33 cellular contexts compared by ENCODE assay signal in genomic region chr15:101520395-101520794, GRCh38. TPM values are rescaled to one million over a fixed set of nuclear protein-coding genes. Genes with fewer than 3 reads are reported as not detected.
DNase-seq lines count a peak whose midpoint lies in the region; FAIRE-seq and TF ChIP-seq lines count a peak whose summit lies in the region.
"Had no signal": no experiment of that assay in that cellular context is flagged by ENCODE, and none has a peak within 500 bp of the region (broad histone marks: within the 10 kb centered on the region; RNA-seq: fewer than 3 reads in every experiment).

No MANE protein-coding gene starts in this region.

- no peak for TF ChIP-seq CTCF in dorsolateral prefrontal cortex (IDR thresholded peaks at IDR 0.05 in 54 of 56, conservative IDR thresholded peaks at IDR 0.05 in 2 of 56; ENCODE audit: low read depth in 1 of 56, partially characterized antibody in 56 of 56)

- H3K27me3 ChIP-seq in dorsolateral prefrontal cortex (peaks cover 0 to 17% (median 0%) of the 10 kb centered on the region in 45 donors), mucosa of rectum (ENCODE audit: control insufficient read depth in 2 of 2, insufficient read depth in 2 of 2, low read length in 2 of 2) (peaks cover 0 to 2% of the 10 kb centered on the region in 2 donors), small intestine (ENCODE audit: control insufficient read depth in 2 of 2, insufficient read depth in 2 of 2, low read length in 2 of 2) (no peaks in the 10 kb centered on the region), trophoblast cell (ENCODE audit: insufficient read depth, low read length) (no peaks in the 10 kb centered on the region)

- H3K23ac ChIP-seq in trophoblast cell (ENCODE audit: low read length) = no peak overlapping the region

- no peak overlapping the region for H2AFZ ChIP-seq in trophoblast cell (ENCODE audit: insufficient read depth, low read length, poor library complexity)
- H2AFZ ChIP-seq: GM23248 had no signal

- H4K91ac ChIP-seq in trophoblast cell (ENCODE audit: low read depth, low read length) = no peak overlapping the region

- no peak overlapping the region for H2AK5ac ChIP-seq in trophoblast cell (ENCODE audit: low read length)

- H3K18ac ChIP-seq in trophoblast cell (ENCODE audit: low read length) = no peak overlapping the region

- H3K4me1 ChIP-seq in mucosa of rectum (ENCODE audit: control insufficient read depth in 2 of 2, insufficient read depth in 2 of 2, low read length in 2 of 2) (peaks cover 31 to 33% of the 10 kb centered on the region in 2 donors), small intestine (ENCODE audit: control insufficient read depth in 2 of 2, insufficient read depth in 1 of 2, low read depth in 1 of 2, low read length in 1 of 2) (no peaks in the 10 kb centered on the region), trophoblast cell (ENCODE audit: control insufficient read depth in 1 of 2, insufficient read depth in 2 of 2, low read length in 2 of 2) (no peaks in the 10 kb centered on the region)
- H3K4me1 ChIP-seq: lower lobe of right lung, tibial artery had no signal

- H3K4me3 ChIP-seq in dorsolateral prefrontal cortex (peak overlapping the region in 1 of 59 donors; percentile 6), mucosa of rectum (ENCODE audit: low read length in 2 of 2) (no peak overlapping the region), small intestine (ENCODE audit: low read depth in 1 of 2, low read length in 2 of 2) (no peak overlapping the region), trophoblast cell (ENCODE audit: low read depth, low read length) (no peak overlapping the region)
- H3K4me3 ChIP-seq: coronary artery, GM23248, heart left ventricle, lower lobe of right lung, mucosa of descending colon, tibial artery had no signal

- no peak overlapping the region for H2BK5ac ChIP-seq in trophoblast cell (ENCODE audit: low read depth, low read length, poor library complexity)

- H3K9ac ChIP-seq in mucosa of rectum (ENCODE audit: low read depth in 1 of 2, low read length in 2 of 2) (no peak overlapping the region), trophoblast cell (ENCODE audit: low read length) (no peak overlapping the region)
- H3K9ac ChIP-seq: GM23248 had no signal

- H2BK120ac ChIP-seq in trophoblast cell (ENCODE audit: insufficient read depth, low read length, poor library complexity) = no peak overlapping the region

- no peak overlapping the region for H2BK12ac ChIP-seq in trophoblast cell (ENCODE audit: low read length)

- H4K8ac ChIP-seq in trophoblast cell (ENCODE audit: low read depth, low read length) = no peak overlapping the region

- no peak overlapping the region for H3K4ac ChIP-seq in trophoblast cell (ENCODE audit: low read depth, low read length)

- DNase-seq in HuH-7.5 (ENCODE audit: low spot score) = peak; percentile 1
- DNase-seq in dorsolateral prefrontal cortex = peak in 1 of 10 donors; percentile 57
- no peak for DNase-seq in small intestine
- no peak for DNase-seq in trophoblast cell
- DNase-seq in NCI-H510A treated with DMSO at 0.1 percent for 48 hours (lab: John Stamatoyannopoulos, UW) = no peak
- DNase-seq: activated B cell treated with CpG ODN at 0.5 μM for 24 hours; activated CD4-positive, alpha-beta T cell treated with anti-CD3 and anti-CD28 coated beads, Interleukin-2, amount 10 ng/mL, durations not matched to agents 7 days and 5 days; activated gamma-delta T cell; activated naive CD8-positive, alpha-beta T cell treated with anti-CD3 and anti-CD28 coated beads for 36 hours; activated T-cell treated with anti-CD3 and anti-CD28 coated beads, Interleukin-2, amount 50 U/mL, for 24 hours; aorta; COR-L47; erythroblast; GM23248; heart left ventricle; KBM-7; lower lobe of right lung; NCI-H1092 treated with DMSO at 0.1 percent for 48 hours; NCI-H187; NCI-H2171; retina; stimulated activated naive CD8-positive, alpha-beta T cell treated with anti-CD3 and anti-CD28 coated beads, Interleukin-15, amount 100 ng/mL, for 72 hours had no signal

- H3K79me1 ChIP-seq in trophoblast cell (ENCODE audit: low read length) = no peaks in the 10 kb centered on the region

- H3K9me3 ChIP-seq in mucosa of rectum (ENCODE audit: control insufficient read depth in 2 of 2, low read length in 2 of 2) (peaks cover 4 to 8% of the 10 kb centered on the region in 2 donors), small intestine (ENCODE audit: control insufficient read depth, low read depth) (no peaks in the 10 kb centered on the region), trophoblast cell (ENCODE audit: insufficient read depth, low read depth, low read length) (no peaks in the 10 kb centered on the region)

- H3K27ac ChIP-seq in dorsolateral prefrontal cortex = peak overlapping the region in 58 of 59 donors; percentile 76 to 100 (median 94)
- peak overlapping the region; percentile 88 to 93 for H3K27ac ChIP-seq in mucosa of rectum (ENCODE audit: low read depth in 2 of 2, low read length in 2 of 2)
- peak overlapping the region; percentile 99 for H3K27ac ChIP-seq in temporal lobe (ENCODE audit: low read depth, low read length)
- no peak overlapping the region for H3K27ac ChIP-seq in small intestine (ENCODE audit: low read depth in 1 of 2, low read length in 1 of 2)
- no peak overlapping the region for H3K27ac ChIP-seq in trophoblast cell (ENCODE audit: low read depth, low read length)
- H3K27ac ChIP-seq: C4-2B, coronary artery, GM23248, heart left ventricle, lower lobe of right lung, RWPE1, tibial artery had no signal

- intact Hi-C loops in dorsolateral prefrontal cortex (cut with DNase I) = loop anchor here in 1 of 2 donors (5.0 kb wide), 2 partner anchors 57 to 122 kb away; no protein-coding TSS in a partner anchor

- no peak overlapping the region for H3K4me2 ChIP-seq in trophoblast cell (ENCODE audit: low read length)

- no peaks in the 10 kb centered on the region for H3K79me2 ChIP-seq in trophoblast cell (ENCODE audit: control insufficient read depth, insufficient read depth, low read length, poor library complexity)

- H3K14ac ChIP-seq in trophoblast cell (ENCODE audit: low read length) = no peak overlapping the region

- 75 to 81% (median 79%) methylated on average over 7 of the region's 7 CpGs for WGBS in small intestine, 3 donors
- no CpG with 5 or more reads among the region's 7 CpGs for WGBS in trophoblast cell (ENCODE audit: extremely low coverage, insufficient coverage, insufficient read length)

- H3K36me3 ChIP-seq in mucosa of rectum (ENCODE audit: control insufficient read depth in 2 of 2, insufficient read depth in 2 of 2, low read length in 2 of 2) (no peaks in the 10 kb centered on the region), small intestine (ENCODE audit: control insufficient read depth in 2 of 2, insufficient read depth in 2 of 2, low read length in 2 of 2) (no peaks in the 10 kb centered on the region), trophoblast cell (ENCODE audit: control insufficient read depth in 1 of 2, insufficient read depth in 2 of 2, low read length in 2 of 2) (no peaks in the 10 kb centered on the region)
- H3K36me3 ChIP-seq: heart left ventricle, lower lobe of right lung, tibial artery had no signal

- H4K12ac ChIP-seq in trophoblast cell (ENCODE audit: low read depth, low read length) = no peak overlapping the region

- no peak for FAIRE-seq in small intestine (lab: Jason Lieb, UNC)
- FAIRE-seq: bronchial epithelial cell, G401.6, HTR-8/SVneo had no signal

RNA-seq across cellular contexts. Expression of gene PCSK6, which starts 30.9 kb away (rescaled TPM):
- total RNA-seq in dorsolateral prefrontal cortex (100 to 1,000 TPM in 22 of 120 experiments, 10 to 100 TPM in 98; 15.2 to 217 (median 52.8) TPM), temporal lobe (11.8 TPM)
- polyA plus RNA-seq in small intestine = 1 to 10 TPM in 2 of 3 donors, under 1 TPM in 1; 0.67 to 6.8 (median 6.2) TPM
- 9.3 and 10.2 TPM in 2 replicates for polyA plus RNA-seq in trophoblast cell (2013)
- total RNA-seq: GM23248, M059J had no signal

Comparison
In these comparisons a context has a peak if more than half of its experiments do, and no peak if none do; other contexts are left out.
1. H3K27ac ChIP-seq: peak in dorsolateral prefrontal cortex (58 of 59), mucosa of rectum (2 of 2) and temporal lobe (single experiment); none in small intestine (0 of 2) and trophoblast cell (single experiment).